ENCODE assay signal across 22 cellular contexts in the genomic region with DNA sequence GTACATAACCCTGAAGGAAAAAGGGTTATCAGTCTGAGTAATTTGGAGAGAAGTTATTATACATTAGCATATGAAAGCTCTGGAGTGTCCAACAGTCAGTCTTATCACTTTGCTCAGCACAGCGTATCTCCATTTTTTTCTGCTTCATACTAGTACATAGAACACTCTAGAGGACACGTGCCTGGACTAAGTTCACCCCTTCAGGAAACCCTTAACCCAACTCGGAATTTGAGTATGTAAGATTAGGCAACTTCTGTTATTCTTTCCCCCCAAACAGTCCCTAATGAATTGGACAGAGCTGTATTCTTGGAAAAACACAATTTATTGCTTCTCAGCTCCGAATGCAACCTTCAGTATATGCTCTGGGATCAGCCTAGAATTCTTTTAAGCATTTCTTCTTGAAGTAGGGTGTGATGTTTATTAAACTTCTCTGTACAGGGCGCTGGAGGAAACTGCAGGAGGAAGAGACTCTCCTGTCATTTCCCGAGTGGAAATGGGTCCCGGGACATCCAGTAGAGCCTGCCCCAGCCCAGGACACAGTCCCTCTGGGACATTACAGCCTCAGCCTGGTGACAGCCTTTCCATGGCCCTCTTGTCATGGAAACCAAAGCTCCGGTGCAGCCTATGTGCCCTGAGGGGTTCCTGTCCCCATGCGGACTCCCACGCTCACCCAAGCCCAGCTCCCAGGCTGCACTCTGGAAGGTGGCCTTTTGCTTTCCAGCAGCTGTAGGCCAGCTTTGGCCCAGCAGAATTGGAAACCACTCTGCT. TPM values are rescaled to one million over a fixed set of nuclear protein-coding genes. Genes with fewer than 3 reads are reported as not detected.
DNase-seq lines count a peak whose midpoint lies in the region; ATAC-seq and TF ChIP-seq lines count a peak whose summit lies in the region.
"Had no signal": no experiment of that assay in that cellular context is flagged by ENCODE, and none has a peak within 500 bp of the region (broad histone marks: within the 10 kb centered on the region; RNA-seq: fewer than 3 reads in every experiment).

No MANE protein-coding gene starts in this region.

- H3K4me2 ChIP-seq in parathyroid adenoma (ENCODE audit: low read length) = no peak overlapping the region

- H3K9me3 ChIP-seq in right cardiac atrium (ENCODE audit: control insufficient read depth, low read length) = no peaks in the 10 kb centered on the region
- H3K9me3 ChIP-seq in parathyroid adenoma (ENCODE audit: control insufficient read depth, low read length) = no peaks in the 10 kb centered on the region
- H3K9me3 ChIP-seq in upper lobe of left lung = no peaks in the 10 kb centered on the region
- H3K9me3 ChIP-seq: esophagus squamous epithelium had no signal

- H3K27me3 ChIP-seq in right cardiac atrium (ENCODE audit: control insufficient read depth, insufficient read depth) (no peaks in the 10 kb centered on the region), parathyroid adenoma (ENCODE audit: control insufficient read depth, insufficient read depth, low read length) (no peaks in the 10 kb centered on the region), upper lobe of left lung (no peaks in the 10 kb centered on the region)

- ATAC-seq in right cardiac atrium = peak; percentile 84 to 91
- ATAC-seq in upper lobe of left lung (ENCODE audit: low FRiP score in 2 of 2) = peak; percentile 40 to 60
- no peak for ATAC-seq in GM19455 (IDR thresholded peaks at IDR 0.05; ENCODE audit: unreplicated experiment)
- ATAC-seq: activated T-helper 17 cell treated with anti-CD3 and anti-CD28 coated beads, Interleukin-2, amount 50 U/mL, for 72 hours; HCT116; T-helper 17 cell had no signal

- DNase-seq in ecto neural progenitor cell (ENCODE audit: low spot score) (peak; percentile 28), right cardiac atrium (peak; percentile 16 to 57 (median 55)), upper lobe of left lung (no peak), dedifferentiated amniotic fluid mesenchymal stem cell (ENCODE audit: extremely low spot score) (no peak), G401 (ENCODE audit: low spot score) (no peak)
- DNase-seq: activated CD4-positive, alpha-beta T cell treated with anti-CD3 and anti-CD28 coated beads, Interleukin-2, amount 50 U/mL, for 1 hour; activated CD8-positive, alpha-beta memory T cell treated with anti-CD3 and anti-CD28 coated beads, Interleukin-2, amount 50 U/mL, for 4 hours; CD4-positive, alpha-beta memory T cell; DMS 273 treated with DMSO at 0.1 percent for 48 hours; esophagus squamous epithelium; mammary epithelial cell; NCI-H1417 treated with DMSO at 0.1 percent for 48 hours; NCI-H2171; NCI-H526; retina; stimulated activated CD4-positive, alpha-beta T cell treated with anti-CD3 and anti-CD28 coated beads, Interleukin-15, amount 100 ng/mL, for 24 hours; T-helper 17 cell had no signal

- 41% methylated on average over 10 of the region's 10 CpGs for WGBS in right cardiac atrium
- 46 to 49% methylated on average over 10 of the region's 10 CpGs for WGBS in upper lobe of left lung, 2 donors

- H3K79me2 ChIP-seq in parathyroid adenoma = no peaks in the 10 kb centered on the region

- no peak for TF ChIP-seq POLR2A in upper lobe of left lung (IDR thresholded peaks at IDR 0.05)

- no peaks in the 10 kb centered on the region for H3K36me3 ChIP-seq in parathyroid adenoma (ENCODE audit: control insufficient read depth, insufficient read depth, low read length)
- H3K36me3 ChIP-seq in upper lobe of left lung = no peaks in the 10 kb centered on the region
- H3K36me3 ChIP-seq: esophagus squamous epithelium had no signal

- in situ Hi-C loops in G401 (cut with HindIII; ENCODE audit: low sequenced_read_pairs) = no loop called here

- peaks cover 19% of the 10 kb centered on the region for H3K4me1 ChIP-seq in right cardiac atrium (ENCODE audit: control insufficient read depth, insufficient read depth, low read length)
- peaks cover 7% of the 10 kb centered on the region for H3K4me1 ChIP-seq in parathyroid adenoma
- H3K4me1 ChIP-seq in upper lobe of left lung = peaks cover 18 to 26% (median 22%) of the 10 kb centered on the region in 4 donors

- H2AFZ ChIP-seq in parathyroid adenoma = no peak overlapping the region

- TF ChIP-seq CTCF in parathyroid adenoma (IDR thresholded peaks at IDR 0.05) = no peak
- no peak for TF ChIP-seq CTCF in upper lobe of left lung (IDR thresholded peaks at IDR 0.05)

- H3K9ac ChIP-seq in parathyroid adenoma = no peak overlapping the region

- TF ChIP-seq EP300 in upper lobe of left lung (IDR thresholded peaks at IDR 0.05) = peak in 3 of 4 donors; percentile 45 to 91 (median 71)

- H3K4me3 ChIP-seq in right cardiac atrium (ENCODE audit: low read length) (no peak overlapping the region), parathyroid adenoma (ENCODE audit: low read depth, low read length) (no peak overlapping the region), upper lobe of left lung (no peak overlapping the region)
- H3K4me3 ChIP-seq: esophagus squamous epithelium had no signal

- intact Hi-C loops in right cardiac atrium (cut with DNase I) = no loop called here

- H3K27ac ChIP-seq in right cardiac atrium (ENCODE audit: low read length) = peak overlapping the region; percentile 49
- peak overlapping the region; percentile 59 for H3K27ac ChIP-seq in parathyroid adenoma
- peak overlapping the region; percentile 55 to 86 (median 68) for H3K27ac ChIP-seq in upper lobe of left lung
- H3K27ac ChIP-seq: VCaP had no signal

RNA-seq across cellular contexts. Expression of gene CMTM8, which starts 37.3 kb away (rescaled TPM):
- 1 to 10 TPM; 4.6 to 6.2 (median 5.2) TPM for total RNA-seq in right cardiac atrium
- polyA plus RNA-seq in right cardiac atrium = 7.1 TPM
- total RNA-seq in upper lobe of left lung = 10 to 100 TPM; 10.5 to 28.9 (median 19.6) TPM
- total RNA-seq in G401 (2014; rRNA removed; shearing (Covaris generic)) = 3.1 and 6.6 TPM in 2 replicates

Comparison
In these comparisons a context has a peak if more than half of its experiments do, and no peak if none do; other contexts are left out.
1. DNase-seq: peak in ecto neural progenitor cell (single experiment) and right cardiac atrium (3 of 3); none in upper lobe of left lung (0 of 2), dedifferentiated amniotic fluid mesenchymal stem cell (single experiment) and G401 (single experiment).
2. Peak in every context shown above with its lines, with median percentiles within 50 percentile points of each other: H3K27ac ChIP-seq.